8 cellular contexts compared by ENCODE assay signal in genomic region chr12:109995703-109996482, GRCh38. TPM values are rescaled to one million over a fixed set of nuclear protein-coding genes. Genes with fewer than 3 reads are reported as not detected.
DNase-seq lines count a peak whose midpoint lies in the region; FAIRE-seq and TF ChIP-seq lines count a peak whose summit lies in the region.

Gene GIT2, minus strand, starts transcription at chr12:109996368. Its CDS starts 144 bp downstream, at chr12:109996224.

- H2AK5ac ChIP-seq in neuronal stem cell (ENCODE audit: low read depth, low read length): peak within 1 kb of the TSS; percentile 40

- H3K4me3 Mint-ChIP-seq in HFFc6: peak within 1 kb of the TSS; percentile 99
- peak within 1 kb of the TSS; percentile 94 for H3K4me3 Mint-ChIP-seq in activated naive CD4-positive, alpha-beta T cell treated with anti-CD3 and anti-CD28 coated beads for 36 hours

- no peak within 1 kb of the TSS for H4K8ac ChIP-seq in neuronal stem cell (ENCODE audit: low read depth, low read length)

- H3K27ac ChIP-seq in neuronal stem cell (replicated peaks; ENCODE audit: low read length) (no peak within 1 kb of the TSS), subcutaneous abdominal adipose tissue (ENCODE audit: low read depth, low read length) (peak within 1 kb of the TSS; percentile 84)

- peak within 1 kb of the TSS; percentile 86 for H2AFZ ChIP-seq in neuronal stem cell (ENCODE audit: low read length)

- H2BK12ac ChIP-seq in neuronal stem cell (ENCODE audit: low read length): no peak within 1 kb of the TSS

- H3K4ac ChIP-seq in neuronal stem cell (ENCODE audit: low read length): no peak within 1 kb of the TSS

- H3K14ac ChIP-seq in neuronal stem cell (ENCODE audit: low read length): peak within 1 kb of the TSS; percentile 95

- no peak within 1 kb of the TSS for H4K91ac ChIP-seq in neuronal stem cell (ENCODE audit: low read depth, low read length, poor library complexity)

- peak within 1 kb of the TSS; percentile 90 for H3K18ac ChIP-seq in neuronal stem cell (ENCODE audit: low read length)

- H3K27me3 ChIP-seq in neuronal stem cell (ENCODE audit: control insufficient read depth in 3 of 3, insufficient read depth in 3 of 3, low read depth in 1 of 3, low read length in 3 of 3) (peaks cover 0 to 9% (median 0%) of the 10 kb centered on the region in 3 experiments), subcutaneous abdominal adipose tissue (ENCODE audit: control insufficient read depth in 5 of 5, insufficient read depth in 4 of 5, low read length in 5 of 5) (no peaks in the 10 kb centered on the region)

- intact Hi-C loops in activated naive CD4-positive, alpha-beta T cell treated with anti-CD3 and anti-CD28 coated beads for 36 hours (cut with micrococcal nuclease): loop anchor here (1.0 to 10.0 kb wide), 6 partner anchors 9 to 1361 kb away; partner anchors contain the start of genes C12orf76, PPP1CC and SELPLG

- H3K9me3 ChIP-seq in neuronal stem cell (replicated peaks in 1 of 2; ENCODE audit: control insufficient read depth in 2 of 2, insufficient read depth in 1 of 2, low read depth in 1 of 2, low read length in 2 of 2) (no peaks in the 10 kb centered on the region), subcutaneous abdominal adipose tissue (ENCODE audit: control insufficient read depth in 5 of 5, low read length in 5 of 5) (no peaks in the 10 kb centered on the region)

- CTCF ChIA-PET in activated naive CD4-positive, alpha-beta T cell treated with anti-CD3 and anti-CD28 coated beads for 36 hours (lab: Charles Lee): no interaction called here

- no peaks in the 10 kb centered on the region for H3K9me3 Mint-ChIP-seq in HFFc6
- H3K9me3 Mint-ChIP-seq in activated naive CD4-positive, alpha-beta T cell treated with anti-CD3 and anti-CD28 coated beads for 36 hours: no peaks in the 10 kb centered on the region

- H3K4me1 Mint-ChIP-seq in HFFc6 (ENCODE audit: low read depth): peaks cover 46% of the 10 kb centered on the region
- H3K4me1 Mint-ChIP-seq in activated naive CD4-positive, alpha-beta T cell treated with anti-CD3 and anti-CD28 coated beads for 36 hours (ENCODE audit: low read depth): peaks cover 54% of the 10 kb centered on the region

- H3K27ac Mint-ChIP-seq in HFFc6: peak within 1 kb of the TSS; percentile 85
- peak within 1 kb of the TSS; percentile 93 for H3K27ac Mint-ChIP-seq in activated naive CD4-positive, alpha-beta T cell treated with anti-CD3 and anti-CD28 coated beads for 36 hours

- peak within 1 kb of the TSS; percentile 82 for H3K23ac ChIP-seq in neuronal stem cell (ENCODE audit: low read depth, low read length, poor library complexity)

- peaks cover 18% of the 10 kb centered on the region for H3K36me3 Mint-ChIP-seq in HFFc6 (ENCODE audit: low read depth)
- peaks cover 9% of the 10 kb centered on the region for H3K36me3 Mint-ChIP-seq in activated naive CD4-positive, alpha-beta T cell treated with anti-CD3 and anti-CD28 coated beads for 36 hours (ENCODE audit: low read depth)

- no peak for FAIRE-seq in frontal cortex (lab: Jason Lieb, UNC)

- DNase-seq in GF-D8 (lab: John Stamatoyannopoulos, UW) (peak; percentile 86), HFFc6 (peak; percentile 86), NB4 (ENCODE audit: low read depth) (peak; percentile 99), SK-N-DZ (ENCODE audit: low spot score) (peak; percentile 95), frontal cortex (ENCODE audit: low spot score in 2 of 2) (peak; percentile 92 to 94), neuronal stem cell (ENCODE audit: low spot score) (peak; percentile 72)
- peak; percentile 96 for DNase-seq in activated naive CD4-positive, alpha-beta T cell treated with anti-CD3 and anti-CD28 coated beads for 36 hours

- H3K4me1 ChIP-seq in neuronal stem cell (ENCODE audit: control insufficient read depth in 2 of 2, insufficient read depth in 1 of 2, low read depth in 1 of 2, low read length in 2 of 2) (peaks cover 11 to 18% of the 10 kb centered on the region in 2 donors), subcutaneous abdominal adipose tissue (ENCODE audit: control insufficient read depth in 5 of 5, insufficient read depth in 5 of 5, low read length in 5 of 5) (peaks cover 2 to 49% (median 40%) of the 10 kb centered on the region in 5 donors)

- peak; percentile 96 for TF ChIP-seq POLR2A in NB4 (IDR thresholded peaks at IDR 0.05; ENCODE audit: extremely low read depth, insufficient read length)

- H3K79me1 ChIP-seq in neuronal stem cell (ENCODE audit: low read depth, low read length): peaks cover 2% of the 10 kb centered on the region

- WGBS in neuronal stem cell (ENCODE audit: extremely low coverage in 2 of 2, insufficient read length in 2 of 2, insufficient replicate concordance in 1 of 2), 2 donors: no CpG with 5 or more reads among the region's 63 CpGs

- H2BK5ac ChIP-seq in neuronal stem cell (ENCODE audit: low read length): no peak within 1 kb of the TSS

- no peak within 1 kb of the TSS for H2BK120ac ChIP-seq in neuronal stem cell (ENCODE audit: low read depth, low read length)

- H3K4me2 ChIP-seq in neuronal stem cell (ENCODE audit: insufficient read depth, low read length, poor library complexity, severe bottlenecking): peak within 1 kb of the TSS; percentile 92

- H2BK15ac ChIP-seq in neuronal stem cell (ENCODE audit: low read length): no peak within 1 kb of the TSS

- H3K9ac ChIP-seq in neuronal stem cell (ENCODE audit: low read depth, low read length, poor library complexity) (peak within 1 kb of the TSS; percentile 94), subcutaneous abdominal adipose tissue (ENCODE audit: low read length in 5 of 5) (peak within 1 kb of the TSS; percentile 84 to 94 (median 92))

- TF ChIP-seq CTCF in HFFc6 (IDR thresholded peaks at IDR 0.05) (no peak; the same call in 1 of the 2 replicates), NB4 (IDR thresholded peaks at IDR 0.05; ENCODE audit: low read depth, low read length) (no peak)

- H3K27me3 Mint-ChIP-seq in HFFc6 (ENCODE audit: insufficient read depth): peaks cover 5% of the 10 kb centered on the region; the same call in 1 of the 2 replicates
- H3K27me3 Mint-ChIP-seq in activated naive CD4-positive, alpha-beta T cell treated with anti-CD3 and anti-CD28 coated beads for 36 hours (ENCODE audit: low read depth): no peaks in the 10 kb centered on the region

- H3K36me3 ChIP-seq in neuronal stem cell (replicated peaks in 1 of 2; ENCODE audit: control insufficient read depth in 2 of 2, insufficient read depth in 2 of 2, low read length in 2 of 2) (peaks cover 2 to 8% of the 10 kb centered on the region in 2 donors), subcutaneous abdominal adipose tissue (ENCODE audit: control insufficient read depth in 5 of 5, insufficient read depth in 5 of 5, low read length in 5 of 5) (peaks cover 0 to 6% (median 3%) of the 10 kb centered on the region in 5 donors)

- peak within 1 kb of the TSS; percentile 74 for H3K4me3 ChIP-seq in NB4 (ENCODE audit: low read depth, low read length)
- peak within 1 kb of the TSS; percentile 69 to 97 for H3K4me3 ChIP-seq in neuronal stem cell (ENCODE audit: low read length in 2 of 2)
- H3K4me3 ChIP-seq in subcutaneous abdominal adipose tissue (ENCODE audit: low read depth in 1 of 5, low read length in 5 of 5): peak within 1 kb of the TSS; percentile 83 to 97 (median 91)

RNA-seq across cellular contexts. Expression of gene GIT2, which starts in this region (rescaled TPM):
- 10 to 100 TPM; 56.9 to 68.8 (median 64.9) TPM for total RNA-seq in HFFc6 (2021; fragmentation: NEBNext Ultra II Directional; extraction: Animal tissue kit (Norgen Biotek cat#: 25700))
- polyA plus RNA-seq in SK-N-DZ (2014; cell fraction: cytosol; rRNA removed): 11.4 and 14.0 TPM in 2 replicates
- 19.4 and 29.2 TPM in 2 replicates for polyA plus RNA-seq in SK-N-DZ (2014; cell fraction: nucleus; rRNA removed)
- 10 to 100 TPM; 40.2 to 41.6 TPM for total RNA-seq in activated naive CD4-positive, alpha-beta T cell treated with anti-CD3 and anti-CD28 coated beads for 36 hours
- 20.4 TPM for total RNA-seq in frontal cortex
- polyA plus RNA-seq in neuronal stem cell (2013, experiment 1 of 2): 13.3 TPM
- 13.8 TPM for polyA plus RNA-seq in neuronal stem cell (2013, experiment 2 of 2)
